Comparison of ENCODE assay signal across 20 cellular contexts in the genomic region with DNA sequence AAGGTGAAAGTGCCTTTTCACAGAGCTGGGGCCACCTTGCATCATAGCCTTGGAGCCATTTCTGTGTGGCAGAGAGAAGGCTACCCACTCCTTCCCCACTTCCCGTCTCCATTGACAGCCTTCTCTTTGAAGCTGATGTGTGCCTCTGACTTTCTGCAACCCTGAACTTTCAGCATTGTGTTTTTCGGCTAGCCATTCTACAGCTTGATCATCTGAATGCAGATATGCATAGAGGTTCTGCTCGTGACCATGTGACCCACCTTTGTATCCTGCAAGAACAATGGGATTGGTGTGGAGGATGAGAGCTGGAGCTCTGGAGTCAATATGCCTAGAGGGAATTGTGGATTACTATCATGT.
"Had no signal": no experiment of that assay in that cellular context is flagged by ENCODE, and none has a peak within 500 bp of the region (broad histone marks: within the 10 kb centered on the region; RNA-seq: fewer than 3 reads in every experiment).

No MANE protein-coding gene starts in this region.

- H3K27ac ChIP-seq: gastroesophageal sphincter, right lobe of liver, testis, upper lobe of right lung had no signal

- H3K27me3 ChIP-seq: brain microvascular endothelial cell, gastroesophageal sphincter, pancreas, right lobe of liver, testis, upper lobe of right lung had no signal

- H3K36me3 Mint-ChIP-seq: memory B cell; naive thymus-derived CD4-positive, alpha-beta T cell had no signal

- H3K9me3 ChIP-seq: pancreas, right lobe of liver, testis, upper lobe of right lung had no signal

- ATAC-seq: activated CD8-positive, alpha-beta T cell treated with anti-CD3 and anti-CD28 coated beads, Interleukin-2, amount 10 ng/mL, durations not matched to agents 7 days and 5 days; naive thymus-derived CD4-positive, alpha-beta T cell; right lobe of liver had no signal

- H3K36me3 ChIP-seq: brain microvascular endothelial cell, gastroesophageal sphincter, pancreas, right lobe of liver, upper lobe of right lung had no signal

- H3K27ac Mint-ChIP-seq: activated CD8-positive, alpha-beta T cell treated with anti-CD3 and anti-CD28 coated beads, Interleukin-2, amount 10 ng/mL, durations not matched to agents 7 days and 5 days; activated naive CD8-positive, alpha-beta T cell treated with anti-CD3 and anti-CD28 coated beads, Interleukin-2, amount 50 U/mL, for 24 hours; activated T-cell treated with anti-CD3 and anti-CD28 coated beads, Interleukin-2, amount 50 U/mL, for 24 hours; activated T-helper 2 cell treated with anti-CD3 and anti-CD28 coated beads, Interferon-gamma antibody, Interleukin-2, Interleukin-4, amounts not matched to agents 10 μg/mL and 5 μg/mL and 100 μg/mL, durations not matched to agents 14 hours and 24 hours and 36 hours; memory B cell; naive thymus-derived CD4-positive, alpha-beta T cell had no signal

- FAIRE-seq: pancreas, small intestine had no signal

- H3K4me3 Mint-ChIP-seq: activated CD8-positive, alpha-beta T cell treated with anti-CD3 and anti-CD28 coated beads, Interleukin-2, amount 10 ng/mL, durations not matched to agents 7 days and 5 days; activated naive CD8-positive, alpha-beta T cell treated with anti-CD3 and anti-CD28 coated beads, Interleukin-2, amount 50 U/mL, for 24 hours; activated T-cell treated with anti-CD3 and anti-CD28 coated beads, Interleukin-2, amount 50 U/mL, for 24 hours; memory B cell had no signal

- H3K4me1 ChIP-seq: right lobe of liver, testis had no signal

- H3K4me3 ChIP-seq: gastroesophageal sphincter, pancreas, right lobe of liver, testis, upper lobe of right lung had no signal

- DNase-seq: activated CD4-positive, alpha-beta T cell treated with anti-CD3 and anti-CD28 coated beads for 48 hours; activated CD4-positive, CD25-positive, alpha-beta regulatory T cell; activated CD8-positive, alpha-beta T cell treated with anti-CD3 and anti-CD28 coated beads, Interleukin-2, amount 10 ng/mL, durations not matched to agents 7 days and 5 days; activated naive CD4-positive, alpha-beta T cell treated with Interleukin-2 at 50 U/mL for 16 hours; activated naive CD8-positive, alpha-beta T cell treated with anti-CD3 and anti-CD28 coated beads, Interleukin-2, amount 50 U/mL, for 24 hours; activated T-cell treated with anti-CD3 and anti-CD28 coated beads, Interleukin-2, amount 50 U/mL, for 24 hours; anterior cingulate cortex; brain microvascular endothelial cell; cerebellar nuclear complex; effector CD4-positive, alpha-beta T cell; naive thymus-derived CD4-positive, alpha-beta T cell; pancreas; right lobe of liver; small intestine; stimulated activated CD4-positive, alpha-beta T cell treated with anti-CD3 and anti-CD28 coated beads, Interleukin-4, amount 100 ng/mL, for 1 hour; testis; upper lobe of right lung had no signal

- H3K9me3 Mint-ChIP-seq: activated naive CD8-positive, alpha-beta T cell treated with anti-CD3 and anti-CD28 coated beads, Interleukin-2, amount 50 U/mL, for 24 hours; activated T-cell treated with anti-CD3 and anti-CD28 coated beads, Interleukin-2, amount 50 U/mL, for 24 hours; activated T-helper 2 cell treated with anti-CD3 and anti-CD28 coated beads, Interferon-gamma antibody, Interleukin-2, Interleukin-4, amounts not matched to agents 10 μg/mL and 5 μg/mL and 100 μg/mL, durations not matched to agents 14 hours and 24 hours and 36 hours had no signal
